Comparison of ENCODE assay signal across 1 cellular context in the genomic region with DNA sequence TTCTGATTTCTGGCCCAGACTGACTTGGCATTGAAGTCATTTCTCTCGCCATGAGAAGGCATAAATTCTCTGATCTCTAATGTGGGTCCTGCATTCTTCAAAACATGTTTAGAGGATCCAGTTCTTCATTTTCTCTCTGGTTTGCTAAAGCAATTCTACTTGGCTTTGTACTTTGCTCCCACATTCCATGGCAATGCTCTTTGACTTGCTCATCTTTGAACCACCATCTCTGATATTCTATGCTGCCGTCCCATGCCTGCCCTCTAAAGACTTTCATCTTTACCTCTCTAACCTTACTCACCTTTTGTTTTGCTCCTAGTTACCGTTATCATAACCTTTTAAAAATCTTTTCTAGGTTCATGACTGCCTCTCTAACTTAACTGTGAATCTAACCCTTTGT.
A peak's percentile ranks its signal among the peaks of the same experiment; 100 is the strongest.
TF ChIP-seq lines count a peak whose summit lies in the region.

No MANE protein-coding gene starts in this region.

TF ChIP-seq in HepG2, 621 proteins besides CTCF, POLR2A, EP300 and RAD21 (continued from another document):
- TF ChIP-seq, protein P1, sequence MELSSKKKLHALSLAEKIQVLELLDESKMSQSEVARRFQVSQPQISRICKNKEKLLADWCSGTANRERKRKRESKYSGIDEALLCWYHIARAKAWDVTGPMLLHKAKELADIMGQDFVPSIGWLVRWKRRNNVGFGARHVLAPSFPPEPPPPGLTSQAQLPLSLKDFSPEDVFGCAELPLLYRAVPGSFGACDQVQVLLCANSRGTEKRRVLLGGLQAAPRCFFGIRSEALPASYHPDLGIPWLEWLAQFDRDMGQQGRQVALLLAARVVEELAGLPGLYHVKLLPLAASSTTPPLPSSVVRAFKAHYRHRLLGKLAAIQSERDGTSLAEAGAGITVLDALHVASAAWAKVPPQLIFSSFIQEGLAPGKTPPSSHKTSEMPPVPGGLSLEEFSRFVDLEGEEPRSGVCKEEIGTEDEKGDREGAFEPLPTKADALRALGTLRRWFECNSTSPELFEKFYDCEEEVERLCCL (CRISPR knock-in tag; IDR thresholded peaks at IDR 0.05; ENCODE audit: borderline replicate concordance) = no peak
- TF ChIP-seq, protein P2, sequence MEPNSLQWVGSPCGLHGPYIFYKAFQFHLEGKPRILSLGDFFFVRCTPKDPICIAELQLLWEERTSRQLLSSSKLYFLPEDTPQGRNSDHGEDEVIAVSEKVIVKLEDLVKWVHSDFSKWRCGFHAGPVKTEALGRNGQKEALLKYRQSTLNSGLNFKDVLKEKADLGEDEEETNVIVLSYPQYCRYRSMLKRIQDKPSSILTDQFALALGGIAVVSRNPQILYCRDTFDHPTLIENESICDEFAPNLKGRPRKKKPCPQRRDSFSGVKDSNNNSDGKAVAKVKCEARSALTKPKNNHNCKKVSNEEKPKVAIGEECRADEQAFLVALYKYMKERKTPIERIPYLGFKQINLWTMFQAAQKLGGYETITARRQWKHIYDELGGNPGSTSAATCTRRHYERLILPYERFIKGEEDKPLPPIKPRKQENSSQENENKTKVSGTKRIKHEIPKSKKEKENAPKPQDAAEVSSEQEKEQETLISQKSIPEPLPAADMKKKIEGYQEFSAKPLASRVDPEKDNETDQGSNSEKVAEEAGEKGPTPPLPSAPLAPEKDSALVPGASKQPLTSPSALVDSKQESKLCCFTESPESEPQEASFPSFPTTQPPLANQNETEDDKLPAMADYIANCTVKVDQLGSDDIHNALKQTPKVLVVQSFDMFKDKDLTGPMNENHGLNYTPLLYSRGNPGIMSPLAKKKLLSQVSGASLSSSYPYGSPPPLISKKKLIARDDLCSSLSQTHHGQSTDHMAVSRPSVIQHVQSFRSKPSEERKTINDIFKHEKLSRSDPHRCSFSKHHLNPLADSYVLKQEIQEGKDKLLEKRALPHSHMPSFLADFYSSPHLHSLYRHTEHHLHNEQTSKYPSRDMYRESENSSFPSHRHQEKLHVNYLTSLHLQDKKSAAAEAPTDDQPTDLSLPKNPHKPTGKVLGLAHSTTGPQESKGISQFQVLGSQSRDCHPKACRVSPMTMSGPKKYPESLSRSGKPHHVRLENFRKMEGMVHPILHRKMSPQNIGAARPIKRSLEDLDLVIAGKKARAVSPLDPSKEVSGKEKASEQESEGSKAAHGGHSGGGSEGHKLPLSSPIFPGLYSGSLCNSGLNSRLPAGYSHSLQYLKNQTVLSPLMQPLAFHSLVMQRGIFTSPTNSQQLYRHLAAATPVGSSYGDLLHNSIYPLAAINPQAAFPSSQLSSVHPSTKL (CRISPR knock-in tag; IDR thresholded peaks at IDR 0.05) = peak; percentile 18; the same call in 1 of the 2 replicates
- peak; percentile 41; the same call in 1 of the 2 replicates for TF ChIP-seq HNF4A (CRISPR knock-in tag; IDR thresholded peaks at IDR 0.05)
